20 cellular contexts compared by ENCODE assay signal in genomic region chr11:105774899-105775298, GRCh38.
A peak's percentile ranks its signal among the peaks of the same experiment; 100 is the strongest.
DNase-seq lines count a peak whose midpoint lies in the region; ATAC-seq and TF ChIP-seq lines count a peak whose summit lies in the region.
"Had no signal": no experiment of that assay in that cellular context is flagged by ENCODE, and none has a peak within 500 bp of the region (broad histone marks: within the 10 kb centered on the region; RNA-seq: fewer than 3 reads in every experiment).

No MANE protein-coding gene starts in this region.

- intact Hi-C loops in heart right ventricle (cut with DNase I): no loop called here

- H3K4me1 ChIP-seq in neural progenitor cell (no peaks in the 10 kb centered on the region), heart right ventricle (no peaks in the 10 kb centered on the region)
- H3K4me1 ChIP-seq: BLaER1, Caco-2, HAP-1 had no signal

- H3K4me1 Mint-ChIP-seq in WTC11 (peaks cover 5% of the 10 kb centered on the region; the same call in 1 of the 2 replicates), neural progenitor cell (no peaks in the 10 kb centered on the region)
- H3K4me1 Mint-ChIP-seq: B cell; CD4-positive, CD25-positive, alpha-beta regulatory T cell had no signal

- H3K27ac ChIP-seq in neural progenitor cell (no peak overlapping the region), heart right ventricle (no peak overlapping the region)
- H3K27ac ChIP-seq: 22Rv1, BLaER1, C4-2B had no signal

- H4K20me1 ChIP-seq in neural progenitor cell (ENCODE audit: low read depth): no peaks in the 10 kb centered on the region
- H4K20me1 ChIP-seq: BLaER1 had no signal

- H3K9me3 Mint-ChIP-seq in WTC11 (peaks cover 5% of the 10 kb centered on the region; the same call in 1 of the 2 replicates), neural progenitor cell (no peaks in the 10 kb centered on the region)
- H3K9me3 Mint-ChIP-seq: CD8-positive, alpha-beta T cell had no signal

- H3K27ac Mint-ChIP-seq in WTC11 (peak overlapping the region; percentile 5; the same call in 1 of the 2 replicates), neural progenitor cell (no peak overlapping the region)
- H3K27ac Mint-ChIP-seq: B cell; CD4-positive, CD25-positive, alpha-beta regulatory T cell; CD8-positive, alpha-beta T cell; HFFc6 had no signal

- H3K4me3 ChIP-seq in neural progenitor cell (no peak overlapping the region), heart right ventricle (no peak overlapping the region)
- H3K4me3 ChIP-seq: BLaER1, HAP-1 had no signal

- H3K4me3 Mint-ChIP-seq in WTC11 (no peak overlapping the region), neural progenitor cell (no peak overlapping the region)
- H3K4me3 Mint-ChIP-seq: B cell; CD4-positive, CD25-positive, alpha-beta regulatory T cell; CD8-positive, alpha-beta T cell; HFFc6 had no signal

- no peak overlapping the region for H2AFZ ChIP-seq in neural progenitor cell (replicated peaks)

- in situ Hi-C loops in GM13977 (cut with MboI; ENCODE audit: low pct_unique_long_range_greater_than_20kb, low sequenced_read_pairs, unreplicated experiment): no loop called here

- H3K36me3 ChIP-seq in neural progenitor cell: no peaks in the 10 kb centered on the region
- H3K36me3 ChIP-seq in heart right ventricle: no peaks in the 10 kb centered on the region
- H3K36me3 ChIP-seq: BLaER1, HAP-1 had no signal

- no peaks in the 10 kb centered on the region for H3K79me2 ChIP-seq in neural progenitor cell (ENCODE audit: low read depth)

- 77 to 78% methylated on average over 4 of the region's 4 CpGs for WGBS in heart right ventricle, 2 donors

- POLR2A ChIA-PET in WTC11 (lab: Charles Lee): no interaction called here

- H3K4me2 ChIP-seq in neural progenitor cell: no peak overlapping the region
- H3K4me2 ChIP-seq: BLaER1 had no signal

- CTCF ChIA-PET in WTC11 (lab: Charles Lee): no interaction called here

- DNase-seq in NCI-H82 (lab: John Stamatoyannopoulos, UW) (peak; percentile 11), NCI-H82 treated with DMSO at 0.1 percent for 48 hours (lab: John Stamatoyannopoulos, UW; ENCODE audit: unreplicated experiment) (no peak), WTC11 (ENCODE audit: low spot score) (no peak), iPS-NIHi7 (ENCODE audit: extremely low spot score) (peak; percentile 11), neural progenitor cell (ENCODE audit: low spot score) (peak; percentile 32), heart right ventricle (no peak), GM13977 (ENCODE audit: low spot score) (no peak)
- DNase-seq: Caco-2; CD4-positive, CD25-positive, alpha-beta regulatory T cell; CD8-positive, alpha-beta T cell; DMS153; DND-41; GF-D8; HFFc6 had no signal

- H3K36me3 Mint-ChIP-seq in WTC11 (no peaks in the 10 kb centered on the region), neural progenitor cell (no peaks in the 10 kb centered on the region)
- H3K36me3 Mint-ChIP-seq: CD4-positive, CD25-positive, alpha-beta regulatory T cell; CD8-positive, alpha-beta T cell had no signal

- TF ChIP-seq CTCF in WTC11 (IDR thresholded peaks at IDR 0.05): no peak
- TF ChIP-seq CTCF in neural progenitor cell (IDR thresholded peaks at IDR 0.05): no peak
- no peak for TF ChIP-seq CTCF in heart right ventricle (IDR thresholded peaks at IDR 0.05)
- no peak for TF ChIP-seq CTCF in GM13977 (IDR thresholded peaks at IDR 0.05; ENCODE audit: extremely low read depth, insufficient read depth, missing control alignments)

- ATAC-seq in WTC11 (peak; percentile 69), HG03520 (IDR thresholded peaks at IDR 0.05; ENCODE audit: unreplicated experiment) (no peak), heart right ventricle (no peak)
- ATAC-seq: CD8-positive, alpha-beta T cell had no signal

- no peaks in the 10 kb centered on the region for H3F3A ChIP-seq in neural progenitor cell (ENCODE audit: low read depth)

- no peak overlapping the region for H3K9ac ChIP-seq in neural progenitor cell
- H3K9ac ChIP-seq: BLaER1 had no signal

- H3K27me3 Mint-ChIP-seq in WTC11 (ENCODE audit: low read depth) (no peaks in the 10 kb centered on the region), neural progenitor cell (ENCODE audit: insufficient read depth, low read depth) (no peaks in the 10 kb centered on the region)
- H3K27me3 Mint-ChIP-seq: B cell; CD4-positive, CD25-positive, alpha-beta regulatory T cell had no signal

- H3K9me3 ChIP-seq in neural progenitor cell (ENCODE audit: low read depth) (no peaks in the 10 kb centered on the region), heart right ventricle (no peaks in the 10 kb centered on the region)
- H3K9me3 ChIP-seq: BLaER1, Caco-2, HAP-1 had no signal

- H3K27me3 ChIP-seq in neural progenitor cell: no peaks in the 10 kb centered on the region
- H3K27me3 ChIP-seq in heart right ventricle: no peaks in the 10 kb centered on the region
- H3K27me3 ChIP-seq: BLaER1 had no signal

TF ChIP-seq in WTC11, 78 proteins besides CTCF, POLR2A, EP300 and RAD21:
- TF ChIP-seq GTF2I (CRISPR knock-in tag; conservative IDR thresholded peaks at IDR 0.05): no peak
TF ChIP-seq in WTC11: peak in this region for 0.

Comparison
In these comparisons a context has a peak if more than half of its experiments do, and no peak if none do; other contexts are left out.
1. DNase-seq: peak in NCI-H82 (single experiment), iPS-NIHi7 (single experiment) and neural progenitor cell (single experiment); none in NCI-H82 treated with DMSO at 0.1 percent for 48 hours (single experiment), WTC11 (single experiment), heart right ventricle (0 of 2) and GM13977 (single experiment).